In genomic region chrX:74458738-74459137, GRCh38 we compare ENCODE assay signal across 13 cellular contexts. TPM values are rescaled to one million over a fixed set of nuclear protein-coding genes. Genes with fewer than 3 reads are reported as not detected.
DNase-seq lines count a peak whose midpoint lies in the region; ATAC-seq and TF ChIP-seq lines count a peak whose summit lies in the region.
"Had no signal": no experiment of that assay in that cellular context is flagged by ENCODE, and none has a peak within 500 bp of the region (broad histone marks: within the 10 kb centered on the region; RNA-seq: fewer than 3 reads in every experiment).

No MANE protein-coding gene starts in this region.

- peaks cover 6% of the 10 kb centered on the region for H3K9me3 ChIP-seq in adipocyte (ENCODE audit: control insufficient read depth, low read length)
- H3K9me3 ChIP-seq: BLaER1, left ventricle myocardium inferior, psoas muscle had no signal

- H3K4me1 ChIP-seq in adipocyte (ENCODE audit: control insufficient read depth, insufficient read depth, low read length) = peaks cover 10% of the 10 kb centered on the region
- H3K4me1 ChIP-seq: left ventricle myocardium inferior, psoas muscle had no signal

- DNase-seq in AG04449 (ENCODE audit: low read depth, low spot score) = peak; percentile 45
- peak; percentile 39 for DNase-seq in HT-29 (ENCODE audit: low spot score)
- peak; percentile 70 for DNase-seq in adipocyte (ENCODE audit: low read depth)
- DNase-seq in glomerular visceral epithelial cell (ENCODE audit: extremely low spot score) = peak; percentile 54
- no peak for DNase-seq in activated effector memory CD4-positive, alpha-beta T cell treated with anti-CD3 and anti-CD28 coated beads, Interleukin-2, amount 50 U/mL, for 16 hours
- DNase-seq in stimulated activated CD4-positive, alpha-beta T cell treated with anti-CD3 and anti-CD28 coated beads, Interleukin-4, amount 100 ng/mL, for 1 hour = no peak
- DNase-seq: activated CD4-positive, alpha-beta T cell treated with anti-CD3 and anti-CD28 coated beads, Interleukin-2, amount 50 U/mL, for 48 hours; left ventricle myocardium inferior; NCI-H2081 treated with DMSO at 0.1 percent for 48 hours; psoas muscle had no signal

- H3K36me3 ChIP-seq in adipocyte (ENCODE audit: control insufficient read depth, insufficient read depth, low read length, severe bottlenecking) = no peaks in the 10 kb centered on the region
- H3K36me3 ChIP-seq: BLaER1, left ventricle myocardium inferior had no signal

- POLR2A ChIA-PET in AG04449 (lab: Yijun Ruan, JAX) = no interaction called here

- CTCF ChIA-PET in AG04449 (lab: Yijun Ruan, JAX) = no interaction called here

- no peak for TF ChIP-seq CTCF in AG04449 (IDR thresholded peaks at IDR 0.05; ENCODE audit: insufficient read depth, low read length, missing control alignments)

- no peak overlapping the region for H3K9ac ChIP-seq in adipocyte (ENCODE audit: low read length)
- H3K9ac ChIP-seq: BLaER1 had no signal

- peaks cover 8% of the 10 kb centered on the region for H3K27me3 ChIP-seq in adipocyte (replicated peaks; ENCODE audit: control insufficient read depth, insufficient read depth, low read length)

- ATAC-seq in GM21786 (IDR thresholded peaks at IDR 0.05; ENCODE audit: unreplicated experiment) = no peak
- ATAC-seq in HG03571 (IDR thresholded peaks at IDR 0.05; ENCODE audit: unreplicated experiment) = no peak
- ATAC-seq: psoas muscle had no signal

- H3K4me3 ChIP-seq in AG04449 (ENCODE audit: low read depth, low read length) = no peak overlapping the region
- H3K4me3 ChIP-seq in adipocyte (ENCODE audit: low read length) = no peak overlapping the region
- H3K4me3 ChIP-seq: BLaER1, left ventricle myocardium inferior, psoas muscle had no signal

RNA-seq across cellular contexts. Expression of gene SLC16A2, which starts 37.4 kb away (rescaled TPM):
- total RNA-seq in HT-29 (2014; rRNA removed; shearing (Covaris generic)) = not detected in 2 replicates

Comparison
In these comparisons a context has a peak if more than half of its experiments do, and no peak if none do; other contexts are left out.
1. DNase-seq: peak in AG04449 (single experiment), HT-29 (single experiment), adipocyte (single experiment) and glomerular visceral epithelial cell (single experiment); none in activated effector memory CD4-positive, alpha-beta T cell treated with anti-CD3 and anti-CD28 coated beads, Interleukin-2, amount 50 U/mL, for 16 hours (single experiment) and stimulated activated CD4-positive, alpha-beta T cell treated with anti-CD3 and anti-CD28 coated beads, Interleukin-4, amount 100 ng/mL, for 1 hour (single experiment).